In the genomic region with DNA sequence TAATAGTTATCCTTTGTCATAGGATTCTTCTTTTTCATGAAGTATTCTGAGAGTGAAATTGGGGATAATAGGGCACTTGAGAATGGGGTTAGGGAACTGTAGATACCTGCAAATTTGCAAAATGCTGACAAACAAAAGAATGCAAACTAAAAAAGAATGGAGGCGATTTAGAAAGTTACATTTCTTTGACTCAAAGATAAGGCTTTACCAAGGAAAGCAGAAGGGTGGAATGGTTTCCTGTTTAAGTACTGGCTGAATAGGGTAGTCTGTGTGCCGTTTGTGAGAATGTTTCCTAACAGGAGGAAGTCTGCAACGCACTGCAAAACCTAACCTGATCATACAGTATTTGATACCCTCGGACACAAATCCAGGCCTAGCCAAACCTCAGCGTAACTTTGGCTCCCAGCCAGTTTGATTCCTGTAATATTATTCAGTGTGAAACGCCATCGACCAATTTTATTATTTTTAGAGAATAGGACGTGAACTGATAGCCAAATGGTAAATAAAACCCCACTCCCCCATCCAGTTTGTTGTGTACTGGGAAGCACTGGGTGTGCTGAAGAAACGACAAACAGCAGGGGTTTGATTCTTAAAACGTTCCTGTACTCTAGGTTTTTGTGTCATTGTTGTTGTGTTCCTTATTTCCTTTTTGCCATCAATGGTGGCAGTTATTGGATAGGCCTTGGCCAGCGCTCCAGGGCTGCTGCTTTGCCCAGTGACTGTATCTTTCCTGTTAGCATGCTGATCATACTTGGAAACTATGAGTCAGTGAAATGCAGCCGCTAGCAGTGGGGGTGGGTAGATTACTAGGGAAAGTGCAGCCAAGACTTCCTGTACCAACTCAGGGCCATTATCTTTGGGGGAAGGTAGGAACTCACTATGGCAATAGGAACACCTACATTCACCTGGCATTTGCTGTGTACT, we compare ENCODE assay signal across 8 cellular contexts.
DNase-seq lines count a peak whose midpoint lies in the region; ATAC-seq and TF ChIP-seq lines count a peak whose summit lies in the region.

No MANE protein-coding gene starts in this region.

- POLR2A ChIA-PET in Panc1 (lab: Charles Lee) = interaction anchor here (0.5 kb wide), 1 partner anchor 89 kb away, joined by 8 read pairs; no protein-coding TSS in a partner anchor

- H3F3A ChIP-seq in neural progenitor cell (ENCODE audit: low read depth) = peaks cover 23% of the 10 kb centered on the region

- peak overlapping the region; percentile 100 for H3K27ac ChIP-seq in Panc1 (ENCODE audit: low read length)
- H3K27ac ChIP-seq in neural progenitor cell = peak overlapping the region; percentile 15
- H3K27ac ChIP-seq in suprapubic skin = peak overlapping the region; percentile 82

- H3K27ac Mint-ChIP-seq in activated T-helper 1 cell treated with anti-CD3 and anti-CD28 coated beads, Interleukin-12 subunit alpha, Interleukin-12 subunit beta, Interleukin-2, Interleukin-4 antibody, amounts not matched to agents 30 ng/mL and 10 ng/mL and 1 ng/mL, durations not matched to agents 14 hours and 24 hours and 36 hours = peak overlapping the region; percentile 95
- peak overlapping the region; percentile 97 for H3K27ac Mint-ChIP-seq in neural progenitor cell

- H3K4me1 ChIP-seq in Panc1 (ENCODE audit: control insufficient read depth, insufficient read depth, low read length) = peaks cover 38% of the 10 kb centered on the region
- H3K4me1 ChIP-seq in neural progenitor cell = peaks cover 35% of the 10 kb centered on the region
- peaks cover 27% of the 10 kb centered on the region for H3K4me1 ChIP-seq in suprapubic skin

- no peaks in the 10 kb centered on the region for H3K27me3 Mint-ChIP-seq in activated T-helper 1 cell treated with anti-CD3 and anti-CD28 coated beads, Interleukin-12 subunit alpha, Interleukin-12 subunit beta, Interleukin-2, Interleukin-4 antibody, amounts not matched to agents 30 ng/mL and 10 ng/mL and 1 ng/mL, durations not matched to agents 14 hours and 24 hours and 36 hours (ENCODE audit: insufficient read depth)
- peaks cover 2% of the 10 kb centered on the region for H3K27me3 Mint-ChIP-seq in neural progenitor cell (ENCODE audit: insufficient read depth, low read depth)

- peaks cover 5% of the 10 kb centered on the region for H3K36me3 Mint-ChIP-seq in activated T-helper 1 cell treated with anti-CD3 and anti-CD28 coated beads, Interleukin-12 subunit alpha, Interleukin-12 subunit beta, Interleukin-2, Interleukin-4 antibody, amounts not matched to agents 30 ng/mL and 10 ng/mL and 1 ng/mL, durations not matched to agents 14 hours and 24 hours and 36 hours (ENCODE audit: low read depth)
- no peaks in the 10 kb centered on the region for H3K36me3 Mint-ChIP-seq in neural progenitor cell

- in situ Hi-C loops in Panc1 (cut with HindIII; ENCODE audit: low pct_unique_long_range_greater_than_20kb, low sequenced_read_pairs) = no loop called here

- 17% methylated on average over 12 of the region's 12 CpGs for WGBS in suprapubic skin

- ATAC-seq in GM19395 (IDR thresholded peaks at IDR 0.05; ENCODE audit: unreplicated experiment) (peak; percentile 82), HG03565 (IDR thresholded peaks at IDR 0.05; ENCODE audit: unreplicated experiment) (peak; percentile 70), Panc1 (peak; percentile 99)

- no peaks in the 10 kb centered on the region for H3K9me3 Mint-ChIP-seq in activated T-helper 1 cell treated with anti-CD3 and anti-CD28 coated beads, Interleukin-12 subunit alpha, Interleukin-12 subunit beta, Interleukin-2, Interleukin-4 antibody, amounts not matched to agents 30 ng/mL and 10 ng/mL and 1 ng/mL, durations not matched to agents 14 hours and 24 hours and 36 hours
- H3K9me3 Mint-ChIP-seq in neural progenitor cell = no peaks in the 10 kb centered on the region

- no peak overlapping the region for H3K9ac ChIP-seq in neural progenitor cell

- no TSS peak for BruUV-seq in Panc1 (replicated peaks; lab: Mats Ljungman, UMichigan)

- TF ChIP-seq POLR2A in suprapubic skin (IDR thresholded peaks at IDR 0.05) = no peak

- no peaks in the 10 kb centered on the region for H3K36me3 ChIP-seq in Panc1 (ENCODE audit: control insufficient read depth, insufficient read depth, low read length)
- no peaks in the 10 kb centered on the region for H3K36me3 ChIP-seq in neural progenitor cell
- no peaks in the 10 kb centered on the region for H3K36me3 ChIP-seq in suprapubic skin

- H4K20me1 ChIP-seq in neural progenitor cell (ENCODE audit: low read depth) = no peaks in the 10 kb centered on the region

- DNase-seq in Ammon's horn (ENCODE audit: low spot score) = peak; percentile 86
- DNase-seq in Panc1 (ENCODE audit: low read depth, low spot score) = peak; percentile 90
- DNase-seq in activated T-helper 1 cell treated with anti-CD3 and anti-CD28 coated beads, Interleukin-12 subunit alpha, Interleukin-12 subunit beta, Interleukin-2, Interleukin-4 antibody, amounts not matched to agents 30 ng/mL and 10 ng/mL and 1 ng/mL, durations not matched to agents 14 hours and 24 hours and 36 hours (ENCODE audit: low spot score) = peak; percentile 68
- DNase-seq in fibroblast of pulmonary artery (ENCODE audit: low read depth) = peak; percentile 96
- DNase-seq in neural progenitor cell (ENCODE audit: low spot score) = no peak
- peak; percentile 89 to 90 for DNase-seq in suprapubic skin (ENCODE audit: low spot score in 2 of 2)

- peaks cover 46% of the 10 kb centered on the region for H3K4me1 Mint-ChIP-seq in activated T-helper 1 cell treated with anti-CD3 and anti-CD28 coated beads, Interleukin-12 subunit alpha, Interleukin-12 subunit beta, Interleukin-2, Interleukin-4 antibody, amounts not matched to agents 30 ng/mL and 10 ng/mL and 1 ng/mL, durations not matched to agents 14 hours and 24 hours and 36 hours (ENCODE audit: low read depth)
- peaks cover 45% of the 10 kb centered on the region for H3K4me1 Mint-ChIP-seq in neural progenitor cell

- H3K27me3 ChIP-seq in Panc1 (ENCODE audit: control insufficient read depth, insufficient read depth, low read length) (no peaks in the 10 kb centered on the region), neural progenitor cell (no peaks in the 10 kb centered on the region), suprapubic skin (no peaks in the 10 kb centered on the region)

- H3K4me2 ChIP-seq in neural progenitor cell = no peak overlapping the region

- H3K4me3 Mint-ChIP-seq in activated T-helper 1 cell treated with anti-CD3 and anti-CD28 coated beads, Interleukin-12 subunit alpha, Interleukin-12 subunit beta, Interleukin-2, Interleukin-4 antibody, amounts not matched to agents 30 ng/mL and 10 ng/mL and 1 ng/mL, durations not matched to agents 14 hours and 24 hours and 36 hours = peak overlapping the region; percentile 17
- no peak overlapping the region for H3K4me3 Mint-ChIP-seq in neural progenitor cell

- H3K4me3 ChIP-seq in Panc1 (ENCODE audit: low read depth in 2 of 2, low read length in 2 of 2) (peak overlapping the region; percentile 4 to 41; a peak in 3 of 4 replicates), fibroblast of pulmonary artery (replicated peaks; ENCODE audit: low read depth, low read length) (no peak overlapping the region), neural progenitor cell (no peak overlapping the region), suprapubic skin (no peak overlapping the region)

- CTCF ChIA-PET in Panc1 (lab: Charles Lee) = no interaction called here

- intact Hi-C loops in Panc1 (cut with micrococcal nuclease; ENCODE audit: unreplicated experiment) = no loop called here
- intact Hi-C loops in activated T-helper 1 cell treated with anti-CD3 and anti-CD28 coated beads, Interleukin-12 subunit alpha, Interleukin-12 subunit beta, Interleukin-2, Interleukin-4 antibody, amounts not matched to agents 30 ng/mL and 10 ng/mL and 1 ng/mL, durations not matched to agents 14 hours and 24 hours and 36 hours (cut with micrococcal nuclease) = loop anchor here (1.0 to 5.0 kb wide), 4 partner anchors 8 to 657 kb away; no protein-coding TSS in a partner anchor

- peak overlapping the region; percentile 62 for H2AFZ ChIP-seq in neural progenitor cell (replicated peaks)

- peaks cover 2% of the 10 kb centered on the region; the same call in 1 of the 2 replicates for H3K9me3 ChIP-seq in Panc1 (ENCODE audit: control insufficient read depth, insufficient read depth, low read depth, low read length)
- no peaks in the 10 kb centered on the region for H3K9me3 ChIP-seq in neural progenitor cell (ENCODE audit: low read depth)
- no peaks in the 10 kb centered on the region for H3K9me3 ChIP-seq in suprapubic skin

- no peak for TF ChIP-seq CTCF in Panc1 (IDR thresholded peaks at IDR 0.05)
- no peak for TF ChIP-seq CTCF in fibroblast of pulmonary artery (IDR thresholded peaks at IDR 0.05; ENCODE audit: low read length, missing control alignments)
- TF ChIP-seq CTCF in neural progenitor cell (IDR thresholded peaks at IDR 0.05) = no peak
- no peak for TF ChIP-seq CTCF in suprapubic skin (IDR thresholded peaks at IDR 0.05)

- TF ChIP-seq EP300 in suprapubic skin (IDR thresholded peaks at IDR 0.05) = peak; percentile 86

- H3K79me2 ChIP-seq in neural progenitor cell (ENCODE audit: low read depth) = no peaks in the 10 kb centered on the region

Comparison
In these comparisons a context has a peak if more than half of its experiments do, and no peak if none do; other contexts are left out.
1. H3K27ac ChIP-seq: peak in every context shown above with its lines; median percentile 100 in Panc1; 82 in suprapubic skin; 15 in neural progenitor cell.
2. H3K4me3 ChIP-seq: peak in Panc1 (2 of 2); none in fibroblast of pulmonary artery (single experiment), neural progenitor cell (single experiment) and suprapubic skin (single experiment).
3. Peak in every context shown above with its lines, with median percentiles within 50 percentile points of each other: ATAC-seq.